1 cellular context compared by ENCODE assay signal in the genomic region with DNA sequence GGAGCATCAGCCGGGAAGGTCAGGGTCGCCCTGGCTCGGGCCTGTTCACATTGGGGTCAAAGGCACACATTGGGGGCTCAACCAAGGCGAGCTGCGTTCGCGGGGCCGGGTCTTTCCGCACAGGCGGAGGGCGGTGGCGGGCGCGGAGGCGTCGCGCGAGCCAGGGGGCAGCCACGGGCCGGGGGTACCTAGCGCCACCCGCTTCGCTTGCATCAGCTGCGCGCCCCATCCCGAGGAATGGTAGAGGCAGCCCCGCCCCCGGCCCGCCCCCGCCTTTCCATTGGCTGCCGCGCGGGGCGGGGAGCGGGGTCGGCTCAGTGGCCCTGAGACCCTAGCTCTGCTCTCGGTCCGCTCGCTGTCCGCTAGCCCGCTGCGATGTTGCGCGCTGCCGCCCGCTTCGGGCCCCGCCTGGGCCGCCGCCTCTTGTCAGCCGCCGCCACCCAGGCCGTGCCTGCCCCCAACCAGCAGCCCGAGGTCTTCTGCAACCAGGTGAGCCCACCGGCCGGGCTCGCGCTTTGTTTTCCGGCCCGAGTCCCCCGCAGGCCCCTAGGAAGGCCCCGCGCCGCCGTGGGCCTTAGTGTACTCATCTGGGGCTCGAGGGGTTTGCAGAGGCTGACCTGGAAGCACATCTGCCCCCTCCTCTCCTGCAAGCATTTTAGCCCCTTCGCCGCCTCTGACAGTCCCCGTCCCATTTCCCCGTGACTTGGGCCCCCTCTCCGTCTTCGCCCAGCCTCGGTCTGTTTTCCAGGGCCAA.
TF ChIP-seq lines count a peak whose summit lies in the region.

Gene ALDH2, plus strand, starts transcription at position 326 of the 754 bp plus-strand sequence. Its CDS starts 50 bp downstream, at position 376.

TF ChIP-seq in HEK293, 187 proteins besides CTCF, POLR2A, EP300 and RAD21 (continued from another document):
- no peak for TF ChIP-seq HOXD13 (CRISPR knock-in tag; IDR thresholded peaks at IDR 0.05; ENCODE audit: borderline replicate concordance)
- peak; percentile 82 for TF ChIP-seq ZNF561 (tag by site-specific recombination; IDR thresholded peaks at IDR 0.05; ENCODE audit: borderline replicate concordance)
- no peak for TF ChIP-seq ZNF174 (tag by site-specific recombination; IDR thresholded peaks at IDR 0.05)
- TF ChIP-seq HOXC10 (CRISPR knock-in tag; IDR thresholded peaks at IDR 0.05) = no peak
- no peak for TF ChIP-seq SCRT2 (tag by site-specific recombination; IDR thresholded peaks at IDR 0.05)
- no peak for TF ChIP-seq GLI2 (tag by site-specific recombination; IDR thresholded peaks at IDR 0.05; ENCODE audit: borderline replicate concordance, low read depth)
- no peak for TF ChIP-seq ZNF626 (tag by site-specific recombination; IDR thresholded peaks at IDR 0.05)
- peak; percentile 9; the same call in 1 of the 2 replicates for TF ChIP-seq SP7 (tag by site-specific recombination; IDR thresholded peaks at IDR 0.05)
- 0 out of 2 replicates have a peak, but pooled peaks have one; percentile 63 for TF ChIP-seq ZNF660 (tag by site-specific recombination; IDR thresholded peaks at IDR 0.05)
- peak; percentile 69 for TF ChIP-seq SP2 (tag by site-specific recombination; IDR thresholded peaks at IDR 0.05)
- TF ChIP-seq ZNF768 (tag by site-specific recombination; IDR thresholded peaks at IDR 0.05) = no peak
- TF ChIP-seq, protein P1, sequence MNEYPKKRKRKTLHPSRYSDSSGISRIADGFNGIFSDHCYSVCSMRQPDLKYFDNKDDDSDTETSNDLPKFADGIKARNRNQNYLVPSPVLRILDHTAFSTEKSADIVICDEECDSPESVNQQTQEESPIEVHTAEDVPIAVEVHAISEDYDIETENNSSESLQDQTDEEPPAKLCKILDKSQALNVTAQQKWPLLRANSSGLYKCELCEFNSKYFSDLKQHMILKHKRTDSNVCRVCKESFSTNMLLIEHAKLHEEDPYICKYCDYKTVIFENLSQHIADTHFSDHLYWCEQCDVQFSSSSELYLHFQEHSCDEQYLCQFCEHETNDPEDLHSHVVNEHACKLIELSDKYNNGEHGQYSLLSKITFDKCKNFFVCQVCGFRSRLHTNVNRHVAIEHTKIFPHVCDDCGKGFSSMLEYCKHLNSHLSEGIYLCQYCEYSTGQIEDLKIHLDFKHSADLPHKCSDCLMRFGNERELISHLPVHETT (tag by site-specific recombination; IDR thresholded peaks at IDR 0.05) = no peak
- no peak for TF ChIP-seq ZNF596 (tag by site-specific recombination; IDR thresholded peaks at IDR 0.05)
- TF ChIP-seq ZNF585B (tag by site-specific recombination; IDR thresholded peaks at IDR 0.05) = 0 out of 2 replicates have a peak, but pooled peaks have one; percentile 24
- TF ChIP-seq ZBTB10 (tag by site-specific recombination; IDR thresholded peaks at IDR 0.05) = peak; percentile 20; the same call in 1 of the 2 replicates
- TF ChIP-seq GLI4 (tag by site-specific recombination; IDR thresholded peaks at IDR 0.05) = no peak
- TF ChIP-seq ZNF214 (tag by site-specific recombination; IDR thresholded peaks at IDR 0.05; ENCODE audit: borderline replicate concordance) = no peak
- no peak for TF ChIP-seq ZNF621 (tag by site-specific recombination; IDR thresholded peaks at IDR 0.05)
- TF ChIP-seq ZNF394 (tag by site-specific recombination; IDR thresholded peaks at IDR 0.05; ENCODE audit: borderline replicate concordance) = 0 out of 2 replicates have a peak, but pooled peaks have one; percentile 9
- TF ChIP-seq ZNF555 (tag by site-specific recombination; conservative IDR thresholded peaks at IDR 0.05) = no peak
- no peak for TF ChIP-seq ZNF202 (tag by site-specific recombination; IDR thresholded peaks at IDR 0.05; ENCODE audit: borderline replicate concordance)
- peak; percentile 80 for TF ChIP-seq ZNF423 (tag by site-specific recombination; IDR thresholded peaks at IDR 0.05)
- peak; percentile 42; the same call in 1 of the 2 replicates for TF ChIP-seq ZSCAN30 (tag by site-specific recombination; IDR thresholded peaks at IDR 0.05)
- TF ChIP-seq ZNF549 (tag by site-specific recombination; IDR thresholded peaks at IDR 0.05) = no peak
- no peak; the same call in 1 of the 2 replicates for TF ChIP-seq BCL11B (tag by site-specific recombination; IDR thresholded peaks at IDR 0.05; ENCODE audit: low read depth)
- no peak for TF ChIP-seq ZFP37 (tag by site-specific recombination; IDR thresholded peaks at IDR 0.05)
- no peak for TF ChIP-seq ZNF530 (tag by site-specific recombination; IDR thresholded peaks at IDR 0.05; ENCODE audit: low read depth)
- TF ChIP-seq ZFP3 (tag by site-specific recombination; IDR thresholded peaks at IDR 0.05; ENCODE audit: low read depth) = no peak
- TF ChIP-seq SCRT1 (tag by site-specific recombination; IDR thresholded peaks at IDR 0.05; ENCODE audit: borderline replicate concordance) = no peak
- TF ChIP-seq ZNF302 (tag by site-specific recombination; IDR thresholded peaks at IDR 0.05; ENCODE audit: low read depth) = no peak
- TF ChIP-seq ZBTB48 (tag by site-specific recombination; IDR thresholded peaks at IDR 0.05) = peak; percentile 75
- TF ChIP-seq ZNF274 (IDR thresholded peaks at IDR 0.05; ENCODE audit: low read length) = no peak
- no peak for TF ChIP-seq ZNF274 (tag by site-specific recombination; IDR thresholded peaks at IDR 0.05; ENCODE audit: borderline replicate concordance)
- TF ChIP-seq SP3 (tag by site-specific recombination; IDR thresholded peaks at IDR 0.05) = peak; percentile 87
